2 cellular contexts compared by ENCODE assay signal in genomic region chr20:19019734-19020364, GRCh38.
TF ChIP-seq lines count a peak whose summit lies in the region.

No MANE protein-coding gene starts in this region.

TF ChIP-seq in HCT116, 20 proteins besides CTCF, POLR2A, EP300 and RAD21:
- no peak for TF ChIP-seq FOSL1 (IDR thresholded peaks at IDR 0.05; ENCODE audit: low read depth)
- no peak for TF ChIP-seq CBX3 (IDR thresholded peaks at IDR 0.05; ENCODE audit: low read depth)
- no peak for TF ChIP-seq MAX (IDR thresholded peaks at IDR 0.05)
- no peak for TF ChIP-seq EZH2phosphoT487 (IDR thresholded peaks at IDR 0.05; ENCODE audit: borderline replicate concordance)
- no peak for TF ChIP-seq EZH2 (IDR thresholded peaks at IDR 0.05)
- TF ChIP-seq ZBTB33 (IDR thresholded peaks at IDR 0.05; ENCODE audit: extremely low read depth, insufficient replicate concordance, low read length), result no peak
- no peak for TF ChIP-seq SRF (IDR thresholded peaks at IDR 0.05; ENCODE audit: low read depth)
- no peak for TF ChIP-seq JUND (IDR thresholded peaks at IDR 0.05)
- no peak for TF ChIP-seq CEBPB (IDR thresholded peaks at IDR 0.05; ENCODE audit: low read depth)
TF ChIP-seq in HCT116: peak in this region for 0.

TF ChIP-seq in H1, 55 proteins besides CTCF, POLR2A, EP300 and RAD21:
- TF ChIP-seq ZNF274 (IDR thresholded peaks at IDR 0.05; ENCODE audit: borderline replicate concordance, extremely low read depth, low read length) (no peak), JUN (IDR thresholded peaks at IDR 0.05; ENCODE audit: low read depth, low read length) (no peak), NRF1 (IDR thresholded peaks at IDR 0.05; ENCODE audit: low read depth, low read length) (no peak), TCF12 (IDR thresholded peaks at IDR 0.05; ENCODE audit: low read depth, low read length) (no peak), HDAC2 (IDR thresholded peaks at IDR 0.05; ENCODE audit: borderline replicate concordance in 1 of 2, low read depth in 2 of 2, low read length in 2 of 2) (no peak), SAP30 (IDR thresholded peaks at IDR 0.05; ENCODE audit: insufficient read depth, insufficient replicate concordance, low read length) (no peak), SIRT6 (IDR thresholded peaks at IDR 0.05; ENCODE audit: low read length) (no peak), BACH1 (IDR thresholded peaks at IDR 0.05; ENCODE audit: low read length) (no peak), CHD7 (IDR thresholded peaks at IDR 0.05; ENCODE audit: insufficient replicate concordance, low read length) (no peak)
